Comparison of ENCODE assay signal across 1 cellular context in the genomic region with DNA sequence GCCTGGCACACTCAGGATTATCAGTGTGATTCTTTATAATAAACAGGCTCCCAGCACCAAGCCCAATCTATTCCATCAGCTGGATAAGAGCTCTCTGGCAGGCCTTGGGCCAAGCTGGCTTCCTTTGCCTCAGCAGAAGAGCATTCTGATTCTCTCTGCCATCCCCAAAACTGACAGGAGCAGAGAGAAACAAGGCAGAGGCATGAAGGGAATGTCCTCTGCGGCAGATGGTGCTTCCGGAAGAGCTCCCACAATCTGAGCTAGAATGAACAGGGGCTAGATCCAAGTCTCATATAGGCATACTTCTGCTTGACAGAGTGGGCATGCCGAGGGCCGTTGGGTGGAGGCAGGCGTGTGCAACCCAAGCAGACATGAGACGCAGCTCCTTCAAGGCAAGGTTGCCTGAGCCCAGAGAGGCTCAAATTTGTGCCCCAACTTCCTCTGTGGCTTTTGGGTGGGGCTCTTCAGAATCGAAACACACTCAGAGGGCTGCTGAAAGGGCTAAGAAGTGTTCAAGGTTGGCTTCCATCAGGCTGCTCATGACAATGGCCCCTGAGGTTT.
TF ChIP-seq lines count a peak whose summit lies in the region.

No MANE protein-coding gene starts in this region.

TF ChIP-seq in HepG2, 621 proteins besides CTCF, POLR2A, EP300 and RAD21 (continued from another document):
- TF ChIP-seq, protein P1, sequence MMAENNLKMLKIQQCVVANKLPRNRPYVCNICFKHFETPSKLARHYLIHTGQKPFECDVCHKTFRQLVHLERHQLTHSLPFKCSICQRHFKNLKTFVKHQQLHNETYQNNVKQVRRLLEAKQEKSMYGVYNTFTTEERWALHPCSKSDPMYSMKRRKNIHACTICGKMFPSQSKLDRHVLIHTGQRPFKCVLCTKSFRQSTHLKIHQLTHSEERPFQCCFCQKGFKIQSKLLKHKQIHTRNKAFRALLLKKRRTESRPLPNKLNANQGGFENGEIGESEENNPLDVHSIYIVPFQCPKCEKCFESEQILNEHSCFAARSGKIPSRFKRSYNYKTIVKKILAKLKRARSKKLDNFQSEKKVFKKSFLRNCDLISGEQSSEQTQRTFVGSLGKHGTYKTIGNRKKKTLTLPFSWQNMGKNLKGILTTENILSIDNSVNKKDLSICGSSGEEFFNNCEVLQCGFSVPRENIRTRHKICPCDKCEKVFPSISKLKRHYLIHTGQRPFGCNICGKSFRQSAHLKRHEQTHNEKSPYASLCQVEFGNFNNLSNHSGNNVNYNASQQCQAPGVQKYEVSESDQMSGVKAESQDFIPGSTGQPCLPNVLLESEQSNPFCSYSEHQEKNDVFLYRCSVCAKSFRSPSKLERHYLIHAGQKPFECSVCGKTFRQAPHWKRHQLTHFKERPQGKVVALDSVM (CRISPR knock-in tag; IDR thresholded peaks at IDR 0.05) = no peak
TF ChIP-seq in HepG2: peak in this region for 0.
